16 cellular contexts compared by ENCODE assay signal in genomic region chr18:37481058-37481457, GRCh38.
"Had no signal": no experiment of that assay in that cellular context is flagged by ENCODE, and none has a peak within 500 bp of the region (broad histone marks: within the 10 kb centered on the region; RNA-seq: fewer than 3 reads in every experiment).

No MANE protein-coding gene starts in this region.

- H3K4me1 ChIP-seq: adrenal gland, pancreas had no signal

- H3K27ac ChIP-seq: left ventricle myocardium inferior, pancreas, stomach, thoracic aorta had no signal

- FAIRE-seq: pancreas, urothelium cell line had no signal

- H3K36me3 Mint-ChIP-seq: activated naive CD4-positive, alpha-beta T cell treated with anti-CD3 and anti-CD28 coated beads, Interleukin-2, amount 10 ng/mL, durations not matched to agents 7 days and 5 days had no signal

- H3K9me3 ChIP-seq: adrenal gland, left ventricle myocardium inferior, pancreas, stomach, thoracic aorta had no signal

- H3K36me3 ChIP-seq: adrenal gland, left ventricle myocardium inferior, pancreas, stomach, thoracic aorta had no signal

- H3K9me3 Mint-ChIP-seq: activated CD4-positive, alpha-beta T cell treated with anti-CD3 and anti-CD28 coated beads, Interleukin-2, amount 10 ng/mL, durations not matched to agents 7 days and 5 days; activated naive CD4-positive, alpha-beta T cell treated with anti-CD3 and anti-CD28 coated beads, Interleukin-2, amount 10 ng/mL, durations not matched to agents 7 days and 5 days; central memory CD8-positive, alpha-beta T cell; neural crest cell had no signal

- H3K4me1 Mint-ChIP-seq: activated naive CD4-positive, alpha-beta T cell treated with anti-CD3 and anti-CD28 coated beads, Interleukin-2, amount 10 ng/mL, durations not matched to agents 7 days and 5 days had no signal

- ATAC-seq: pancreas had no signal

- H3K4me3 ChIP-seq: adrenal gland, left ventricle myocardium inferior, pancreas, stomach, thoracic aorta had no signal

- H3K4me3 Mint-ChIP-seq: activated CD4-positive, alpha-beta T cell treated with anti-CD3 and anti-CD28 coated beads, Interleukin-2, amount 10 ng/mL, durations not matched to agents 7 days and 5 days; activated naive CD4-positive, alpha-beta T cell treated with anti-CD3 and anti-CD28 coated beads, Interleukin-2, amount 10 ng/mL, durations not matched to agents 7 days and 5 days; central memory CD8-positive, alpha-beta T cell; neural crest cell had no signal

- DNase-seq: activated CD4-positive, alpha-beta T cell treated with anti-CD3 and anti-CD28 coated beads, Interleukin-2, amount 10 ng/mL, durations not matched to agents 7 days and 5 days; activated CD4-positive, CD25-positive, alpha-beta regulatory T cell; activated CD8-positive, alpha-beta memory T cell treated with anti-CD3 and anti-CD28 coated beads for 24 hours; activated naive CD4-positive, alpha-beta T cell treated with anti-CD3 and anti-CD28 coated beads, Interleukin-2, amount 10 ng/mL, durations not matched to agents 7 days and 5 days; adrenal gland; effector memory CD4-positive, alpha-beta T cell; left ventricle myocardium inferior; pancreas; retina; stimulated activated CD4-positive, alpha-beta T cell treated with anti-CD3 and anti-CD28 coated beads, Interleukin-15, amount 100 ng/mL, for 24 hours; stimulated activated CD4-positive, alpha-beta T cell treated with anti-CD3 and anti-CD28 coated beads, Interleukin-4, amount 100 ng/mL, for 4 hours; stomach had no signal

- H3K27ac Mint-ChIP-seq: activated CD4-positive, alpha-beta T cell treated with anti-CD3 and anti-CD28 coated beads, Interleukin-2, amount 10 ng/mL, durations not matched to agents 7 days and 5 days; activated naive CD4-positive, alpha-beta T cell treated with anti-CD3 and anti-CD28 coated beads, Interleukin-2, amount 10 ng/mL, durations not matched to agents 7 days and 5 days had no signal
